8 cellular contexts compared by ENCODE assay signal in the genomic region with DNA sequence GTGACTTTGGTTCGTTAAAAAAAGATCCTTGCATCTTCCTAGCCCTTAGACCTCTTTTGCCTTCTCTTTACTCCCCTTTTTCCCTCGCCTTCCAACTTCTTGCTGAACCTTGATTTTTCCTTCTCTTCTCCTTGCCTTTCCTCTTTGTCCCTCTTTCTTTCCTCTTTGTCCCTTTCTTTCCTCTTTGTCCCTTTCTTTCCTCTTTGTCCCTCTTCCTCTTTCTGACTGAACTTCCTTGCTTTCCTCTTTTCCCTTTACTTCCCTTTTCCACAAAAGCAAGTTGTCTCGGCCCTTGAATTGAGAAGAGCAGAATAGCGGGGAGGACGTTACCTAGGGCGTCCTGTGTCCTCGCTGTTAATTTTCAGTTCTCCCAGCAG. TPM values are rescaled to one million over a fixed set of nuclear protein-coding genes. Genes with fewer than 3 reads are reported as not detected.
A peak's percentile ranks its signal among the peaks of the same experiment; 100 is the strongest.
DNase-seq lines count a peak whose midpoint lies in the region; ATAC-seq and TF ChIP-seq lines count a peak whose summit lies in the region.

No MANE protein-coding gene starts in this region.

- H3K27ac ChIP-seq in muscle layer of colon (ENCODE audit: low read depth, low read length): peak overlapping the region; percentile 51

- H3K36me3 Mint-ChIP-seq in brain: peaks cover 8% of the 10 kb centered on the region

- no peak for ATAC-seq in GM21717 (IDR thresholded peaks at IDR 0.05; ENCODE audit: unreplicated experiment)

- no peaks in the 10 kb centered on the region for H3K9me3 ChIP-seq in muscle layer of colon (ENCODE audit: low read length)

- no peak for DNase-seq in AG09309 (ENCODE audit: low read depth)
- DNase-seq in HEK293T (ENCODE audit: extremely low spot score): no peak
- DNase-seq in activated effector memory CD4-positive, alpha-beta T cell treated with Interleukin-2 at 50 U/mL for 16 hours: no peak
- no peak for DNase-seq in NCI-H524 treated with DMSO at 0.1 percent for 48 hours (lab: John Stamatoyannopoulos, UW)
- DNase-seq in effector CD8-positive, alpha-beta T cell (lab: John Stamatoyannopoulos, UW): no peak

- peaks cover 35% of the 10 kb centered on the region for H3K4me1 Mint-ChIP-seq in brain

- no peaks in the 10 kb centered on the region for H3K36me3 ChIP-seq in muscle layer of colon (ENCODE audit: insufficient read depth, low read length)

- no peaks in the 10 kb centered on the region for H3K9me3 Mint-ChIP-seq in brain

- H3K9ac ChIP-seq in muscle layer of colon (ENCODE audit: low read length): peak overlapping the region; percentile 62

- peaks cover 19% of the 10 kb centered on the region for H3K4me1 ChIP-seq in muscle layer of colon (ENCODE audit: insufficient read depth, low read length)

- TF ChIP-seq CTCF in AG09309 (IDR thresholded peaks at IDR 0.05; ENCODE audit: control insufficient read depth, insufficient read depth, low read depth, low read length, missing control alignments) (no peak), brain (conservative IDR thresholded peaks at IDR 0.05) (peak in 1 of 2 experiments; percentile 4)

- H3K4me3 ChIP-seq in AG09309 (ENCODE audit: control insufficient read depth, low read depth, low read length): peak overlapping the region; percentile 99
- H3K4me3 ChIP-seq in muscle layer of colon (ENCODE audit: low read depth in 1 of 2, low read length in 2 of 2): peak overlapping the region; percentile 69 to 92

- H3K27me3 ChIP-seq in muscle layer of colon (ENCODE audit: control insufficient read depth in 1 of 2, insufficient read depth in 2 of 2, low read length in 2 of 2): no peaks in the 10 kb centered on the region

- POLR2A ChIA-PET in HEK293T (lab: Yijun Ruan, JAX): interaction anchor here (1.2 kb wide), 1 partner anchor 61 kb away, joined by 7 read pairs; the partner anchor contains the start of gene FOCAD

- peak overlapping the region; percentile 85 to 100 (median 99) for H3K4me3 Mint-ChIP-seq in brain

- peak overlapping the region; percentile 92 to 100 (median 98) for H3K27ac Mint-ChIP-seq in brain

- CTCF ChIA-PET in HEK293T (lab: Yijun Ruan, JAX): interaction anchor here (0.9 to 1.1 kb wide), 2 partner anchors 324 to 1159 kb away, joined by 3 read pairs; no protein-coding TSS in a partner anchor

- peaks cover 32% of the 10 kb centered on the region for H3K27me3 Mint-ChIP-seq in brain

TF ChIP-seq in HEK293T, 16 proteins besides CTCF, POLR2A, EP300 and RAD21:
- TF ChIP-seq CTBP1 (IDR thresholded peaks at IDR 0.05; ENCODE audit: borderline replicate concordance) (peak; percentile 30; the same call in 1 of the 2 replicates), TARDBP (IDR thresholded peaks at IDR 0.05) (no peak)

RNA-seq across cellular contexts. Expression of gene MLLT3, which starts 1.4 kb away (rescaled TPM):
- polyA plus RNA-seq in brain (ENCODE audit: insufficient read depth, low read depth, low replicate concordance): 29.4 TPM
